12 cellular contexts compared by ENCODE assay signal in the genomic region with DNA sequence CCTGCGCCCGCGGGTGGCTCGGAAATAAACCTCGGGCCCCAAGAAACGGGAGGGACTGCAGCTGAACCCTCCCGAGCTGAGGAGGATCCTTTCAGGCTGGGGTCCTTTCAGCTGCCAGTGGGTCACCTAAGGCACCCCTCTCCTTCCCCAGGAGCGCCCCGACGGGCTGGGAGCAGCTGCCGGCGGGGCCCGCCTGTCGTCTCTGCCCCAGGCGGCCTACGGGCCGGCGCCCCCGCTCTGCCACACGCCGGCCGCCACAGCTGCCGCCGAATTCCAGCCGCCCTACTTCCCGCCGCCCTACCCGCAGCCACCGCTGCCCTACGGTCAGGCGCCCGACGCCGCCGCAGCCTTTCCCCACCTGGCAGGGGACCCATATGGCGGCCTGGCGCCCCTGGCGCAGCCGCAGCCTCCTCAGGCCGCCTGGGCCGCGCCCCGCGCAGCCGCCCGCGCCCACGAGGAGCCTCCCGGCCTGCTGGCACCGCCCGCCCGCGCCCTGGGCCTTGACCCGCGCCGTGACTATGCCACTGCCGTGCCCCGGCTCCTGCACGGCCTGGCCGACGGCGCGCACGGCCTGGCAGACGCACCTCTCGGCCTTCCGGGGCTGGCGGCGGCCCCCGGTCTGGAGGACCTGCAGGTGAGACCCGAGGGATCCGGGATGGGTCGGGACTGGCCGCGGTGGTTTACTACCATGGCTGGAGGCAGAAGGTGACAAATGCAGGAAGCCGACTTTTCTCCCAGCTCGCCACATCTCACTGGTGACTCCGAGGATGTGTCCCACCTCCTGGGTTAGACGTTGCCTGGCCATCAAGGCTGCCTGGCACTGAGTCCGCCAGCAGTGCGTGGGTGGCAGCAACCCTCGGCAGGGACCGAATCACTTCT. TPM values are rescaled to one million over a fixed set of nuclear protein-coding genes. Genes with fewer than 3 reads are reported as not detected.
DNase-seq lines count a peak whose midpoint lies in the region; ATAC-seq and TF ChIP-seq lines count a peak whose summit lies in the region.
"Had no signal": no experiment of that assay in that cellular context is flagged by ENCODE, and none has a peak within 500 bp of the region (broad histone marks: within the 10 kb centered on the region; RNA-seq: fewer than 3 reads in every experiment).

No MANE protein-coding gene starts in this region.

- peaks cover 78% of the 10 kb centered on the region for H3K27me3 Mint-ChIP-seq in activated naive CD4-positive, alpha-beta T cell treated with anti-CD3 and anti-CD28 coated beads, Interleukin-2, amount 10 ng/mL, durations not matched to agents 7 days and 5 days

- H3K4me3 ChIP-seq in heart right ventricle (peak overlapping the region in 9 of 10 donors; percentile 20 to 54 (median 49)), epithelial cell of proximal tubule (ENCODE audit: low read depth, low read length) (peak overlapping the region; percentile 64), mucosa of stomach (ENCODE audit: low read length) (no peak overlapping the region), upper lobe of right lung (peak overlapping the region; percentile 52)
- H3K4me3 ChIP-seq: SK-N-MC had no signal

- H3K4me1 ChIP-seq in heart right ventricle (peaks cover 3 to 51% (median 20%) of the 10 kb centered on the region in 9 donors), mucosa of stomach (ENCODE audit: control insufficient read depth, insufficient read depth, low read length) (peaks cover 37% of the 10 kb centered on the region), upper lobe of right lung (peaks cover 8% of the 10 kb centered on the region)

- H3K36me3 Mint-ChIP-seq in activated naive CD4-positive, alpha-beta T cell treated with anti-CD3 and anti-CD28 coated beads, Interleukin-2, amount 10 ng/mL, durations not matched to agents 7 days and 5 days = peaks cover 3% of the 10 kb centered on the region

- H3K9me3 ChIP-seq in heart right ventricle (no peaks in the 10 kb centered on the region), mucosa of stomach (ENCODE audit: control insufficient read depth, low read length) (no peaks in the 10 kb centered on the region), upper lobe of right lung (no peaks in the 10 kb centered on the region)

- no peak overlapping the region for H3K4me3 Mint-ChIP-seq in activated naive CD4-positive, alpha-beta T cell treated with anti-CD3 and anti-CD28 coated beads, Interleukin-2, amount 10 ng/mL, durations not matched to agents 7 days and 5 days

- 21 to 33% methylated on average over 80 to 83 of the region's 83 CpGs for WGBS in heart right ventricle, 2 donors

- H3K27ac Mint-ChIP-seq in activated naive CD4-positive, alpha-beta T cell treated with anti-CD3 and anti-CD28 coated beads, Interleukin-2, amount 10 ng/mL, durations not matched to agents 7 days and 5 days = no peak overlapping the region

- peaks cover 29% of the 10 kb centered on the region for H3K4me1 Mint-ChIP-seq in activated naive CD4-positive, alpha-beta T cell treated with anti-CD3 and anti-CD28 coated beads, Interleukin-2, amount 10 ng/mL, durations not matched to agents 7 days and 5 days

- peak overlapping the region; percentile 32 for H3K9ac ChIP-seq in mucosa of stomach (ENCODE audit: low read length)

- intact Hi-C loops in heart right ventricle (cut with DNase I) = loop anchor here in 2 of 10 donors (5.0 to 10.0 kb wide), 3 partner anchors 153 to 201 kb away; no protein-coding TSS in a partner anchor
- intact Hi-C loops in Right ventricle myocardium superior (cut with DNase I) = loop anchor here (2.0 kb wide), 1 partner anchor 151 kb away; no protein-coding TSS in a partner anchor
- intact Hi-C loops in upper lobe of right lung (cut with DNase I) = no loop called here

- no peak for ATAC-seq in heart right ventricle
- ATAC-seq in Right ventricle myocardium superior (ENCODE audit: poor library complexity) = no peak
- ATAC-seq in upper lobe of right lung = no peak
- no peak for ATAC-seq in GM19467 (IDR thresholded peaks at IDR 0.05; ENCODE audit: unreplicated experiment)

- CTCF ChIA-PET in activated naive CD4-positive, alpha-beta T cell treated with anti-CD3 and anti-CD28 coated beads, Interleukin-2, amount 10 ng/mL, durations not matched to agents 7 days and 5 days (lab: Charles Lee) = interaction anchor here (1.0 to 4.8 kb wide), 3 partner anchors 9 to 141 kb away, joined by 3 to 40 read pairs (median 11); no protein-coding TSS in a partner anchor

- no peak for DNase-seq in heart right ventricle
- no peak for DNase-seq in Right ventricle myocardium superior
- DNase-seq in epithelial cell of proximal tubule (ENCODE audit: low read depth) = no peak
- DNase-seq in upper lobe of right lung = peak; percentile 61
- no peak for DNase-seq in activated naive CD4-positive, alpha-beta T cell treated with anti-CD3 and anti-CD28 coated beads, Interleukin-2, amount 10 ng/mL, durations not matched to agents 7 days and 5 days
- no peak for DNase-seq in NCI-H187 (lab: John Stamatoyannopoulos, UW)
- DNase-seq: AML-193; effector CD4-positive, alpha-beta T cell; NCI-H2171 had no signal

- no peaks in the 10 kb centered on the region for H3K36me3 ChIP-seq in heart right ventricle
- no peaks in the 10 kb centered on the region for H3K36me3 ChIP-seq in mucosa of stomach (ENCODE audit: control insufficient read depth, insufficient read depth, low read length)
- no peaks in the 10 kb centered on the region for H3K36me3 ChIP-seq in upper lobe of right lung

- H3K27ac ChIP-seq in heart right ventricle = no peak overlapping the region
- H3K27ac ChIP-seq in upper lobe of right lung = no peak overlapping the region
- H3K27ac ChIP-seq: SK-N-MC had no signal

- peaks cover 27 to 99% (median 78%) of the 10 kb centered on the region in 7 donors for H3K27me3 ChIP-seq in heart right ventricle
- peaks cover 76% of the 10 kb centered on the region for H3K27me3 ChIP-seq in mucosa of stomach (ENCODE audit: control insufficient read depth, insufficient read depth, low read length)
- peaks cover 5% of the 10 kb centered on the region for H3K27me3 ChIP-seq in upper lobe of right lung

- H3K9me3 Mint-ChIP-seq in activated naive CD4-positive, alpha-beta T cell treated with anti-CD3 and anti-CD28 coated beads, Interleukin-2, amount 10 ng/mL, durations not matched to agents 7 days and 5 days = no peaks in the 10 kb centered on the region

- no peak for TF ChIP-seq CTCF in heart right ventricle (IDR thresholded peaks at IDR 0.05)
- no peak for TF ChIP-seq CTCF in epithelial cell of proximal tubule (conservative IDR thresholded peaks at IDR 0.05; ENCODE audit: low read depth, low read length)
- TF ChIP-seq CTCF in upper lobe of right lung (IDR thresholded peaks at IDR 0.05) = no peak

RNA-seq across cellular contexts. Expression of a gene that starts 0.9 kb away (rescaled TPM):
- under 1 TPM in 7 of 10 donors, not detected in 3; 0.18 to 0.56 (median 0.40) TPM for total RNA-seq in heart right ventricle
- polyA plus RNA-seq in heart right ventricle = 1 to 10 TPM in 1 of 2 donors, under 1 TPM in 1; 0.22 to 1.4 TPM
- 0.27 TPM for total RNA-seq in Right ventricle myocardium superior
- total RNA-seq in epithelial cell of proximal tubule = 1.0 TPM in 2 replicates
- 1.9 TPM for total RNA-seq in upper lobe of right lung

RNA-seq across cellular contexts. Expression of a gene that starts 16.4 kb away (rescaled TPM):
- total RNA-seq in heart right ventricle = 10 to 100 TPM; 20.3 to 51.7 (median 34.5) TPM
- polyA plus RNA-seq in heart right ventricle = 10 to 100 TPM; 15.3 to 15.8 TPM
- total RNA-seq in Right ventricle myocardium superior = 20.3 TPM
- total RNA-seq in epithelial cell of proximal tubule = 12.5 and 15.2 TPM in 2 replicates
- total RNA-seq in upper lobe of right lung = 24.8 TPM

RNA-seq across cellular contexts. Expression of a gene that starts 16.8 kb away (rescaled TPM):
- total RNA-seq in heart right ventricle (10 to 100 TPM; 57.9 to 84.3 (median 78.3) TPM), Right ventricle myocardium superior (62.1 TPM), epithelial cell of proximal tubule (26.2 and 45.7 TPM in 2 replicates), upper lobe of right lung (87.7 TPM)
- polyA plus RNA-seq in heart right ventricle = 10 to 100 TPM; 26.0 to 28.0 TPM
